ENCODE assay signal across 24 cellular contexts in the genomic region with DNA sequence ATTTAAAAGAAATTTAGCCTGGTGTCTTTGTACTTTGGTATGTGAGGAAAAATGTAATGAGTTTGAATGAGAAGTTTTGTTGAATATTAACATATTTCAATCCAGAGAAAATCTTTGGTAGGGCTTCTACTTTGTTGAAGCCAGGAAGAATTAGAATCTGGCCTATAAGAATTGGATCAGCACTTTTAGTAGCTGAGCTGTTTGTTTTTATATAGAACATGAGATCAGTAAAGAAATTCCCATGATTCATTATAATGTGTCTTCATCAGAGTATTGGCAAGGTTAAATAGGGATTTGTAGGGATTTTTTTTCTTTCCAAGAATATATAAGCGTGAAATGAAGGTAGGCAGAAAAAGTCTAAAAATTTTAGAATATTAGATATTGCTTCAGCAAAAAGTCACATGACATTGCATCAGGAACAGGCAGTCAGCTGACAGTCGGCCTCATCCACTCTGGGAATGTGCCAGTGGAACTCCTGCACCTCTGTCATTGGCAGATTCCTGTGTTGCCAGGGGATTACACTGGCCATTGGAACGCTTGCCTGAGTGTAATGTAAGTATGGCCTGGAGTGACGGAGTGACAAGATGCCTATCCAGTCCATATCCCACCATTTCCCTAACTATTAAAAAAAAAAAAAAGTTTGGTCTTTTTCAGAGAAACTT.
DNase-seq lines count a peak whose midpoint lies in the region; TF ChIP-seq lines count a peak whose summit lies in the region.
"Had no signal": no experiment of that assay in that cellular context is flagged by ENCODE, and none has a peak within 500 bp of the region (broad histone marks: within the 10 kb centered on the region; RNA-seq: fewer than 3 reads in every experiment).

No MANE protein-coding gene starts in this region.

- no peak overlapping the region for H3K9ac ChIP-seq in GM23248

- H3K9me3 ChIP-seq in GM23248 (ENCODE audit: low read depth) (no peaks in the 10 kb centered on the region), left ventricle myocardium inferior (replicated peaks) (no peaks in the 10 kb centered on the region), sigmoid colon (no peaks in the 10 kb centered on the region)
- H3K9me3 ChIP-seq: neutrophil had no signal

- H2AFZ ChIP-seq in GM23248 = no peak overlapping the region

- intact Hi-C loops in left ventricle myocardium inferior (cut with micrococcal nuclease) (no loop called here), sigmoid colon (cut with DNase I) (no loop called here)

- H3K27me3 ChIP-seq in GM23248 (replicated peaks; ENCODE audit: insufficient read depth) = no peaks in the 10 kb centered on the region
- no peaks in the 10 kb centered on the region for H3K27me3 ChIP-seq in left ventricle myocardium inferior (ENCODE audit: low read depth)
- no peaks in the 10 kb centered on the region for H3K27me3 ChIP-seq in sigmoid colon
- H3K27me3 ChIP-seq: brain microvascular endothelial cell, neutrophil had no signal

- H3K79me2 ChIP-seq in GM23248 (ENCODE audit: insufficient read depth) = no peaks in the 10 kb centered on the region

- H3K4me1 ChIP-seq in GM23248 (ENCODE audit: insufficient read depth) (peaks cover 33% of the 10 kb centered on the region), left ventricle myocardium inferior (peaks cover 7% of the 10 kb centered on the region), sigmoid colon (no peaks in the 10 kb centered on the region)

- H3K4me3 ChIP-seq in GM23248 (no peak overlapping the region), cardiac fibroblast (replicated peaks in 1 of 2; ENCODE audit: low read depth in 2 of 2, low read length in 2 of 2) (no peak overlapping the region), left ventricle myocardium inferior (no peak overlapping the region), sigmoid colon (no peak overlapping the region)

- no peaks in the 10 kb centered on the region for H4K20me1 ChIP-seq in GM23248 (ENCODE audit: insufficient read depth)

- DNase-seq in GM23248 (peak; percentile 36), cardiac fibroblast (ENCODE audit: low read depth in 2 of 2) (peak; percentile 22 to 35), left ventricle myocardium inferior (peak; percentile 38), sigmoid colon (peak; percentile 82), hypothalamus (lab: John Stamatoyannopoulos, UW) (no peak), putamen (ENCODE audit: low spot score) (no peak), UCSD-AML1 (lab: John Stamatoyannopoulos, UW; ENCODE audit: unreplicated experiment) (no peak)
- DNase-seq: activated CD4-positive, alpha-beta T cell treated with anti-CD3 and anti-CD28 coated beads, Interleukin-2, amount 50 U/mL, for 48 hours; activated CD4-positive, CD25-positive, alpha-beta regulatory T cell; activated CD8-positive, alpha-beta memory T cell treated with anti-CD3 and anti-CD28 coated beads, Interleukin-2, amount 50 U/mL, for 48 hours; activated effector memory CD4-positive, alpha-beta T cell treated with Interleukin-2 at 50 U/mL for 16 hours; activated naive CD8-positive, alpha-beta T cell treated with anti-CD3 and anti-CD28 coated beads, Interleukin-2, amount 50 U/mL, for 24 hours; brain microvascular endothelial cell; CD4-positive, alpha-beta memory T cell; foreskin melanocyte; H7; islet precursor cell; mammary epithelial cell; NCI-H1417 treated with DMSO at 0.1 percent for 48 hours; NCI-H2107; NCI-H510A treated with DMSO at 0.1 percent for 48 hours; retina; T-helper 9 cell had no signal

- in situ Hi-C loops in GM23248 (cut with MboI) = loop anchor here (10.0 to 25.0 kb wide), 2 partner anchors 282 to 444 kb away; no protein-coding TSS in a partner anchor

- H3K27ac ChIP-seq in GM23248 = no peak overlapping the region
- H3K27ac ChIP-seq in left ventricle myocardium inferior (replicated peaks) = peak overlapping the region; percentile 10
- H3K27ac ChIP-seq in sigmoid colon = no peak overlapping the region
- H3K27ac ChIP-seq: brain microvascular endothelial cell, neutrophil had no signal

- WGBS in GM23248 (ENCODE audit: low coverage in 1 of 2, low lambda C conversion rate in 2 of 2, missing lambda C conversion rate in 2 of 2), 2 experiments = 91 to 95% methylated on average over 4 of the region's 4 CpGs
- WGBS in sigmoid colon, 2 donors = 89 to 91% methylated on average over 4 of the region's 4 CpGs

- TF ChIP-seq CTCF in cardiac fibroblast (IDR thresholded peaks at IDR 0.05; ENCODE audit: low read depth, low read length) (no peak), left ventricle myocardium inferior (IDR thresholded peaks at IDR 0.05; ENCODE audit: borderline replicate concordance) (no peak), sigmoid colon (IDR thresholded peaks at IDR 0.05) (no peak)

- 0 out of 2 replicates have a peak, but pooled peaks cover 10% of the 10 kb centered on the region for H3K36me3 ChIP-seq in GM23248 (ENCODE audit: low read depth)
- H3K36me3 ChIP-seq in left ventricle myocardium inferior = peaks cover 25% of the 10 kb centered on the region
- H3K36me3 ChIP-seq in sigmoid colon = peaks cover 0 to 53% (median 7%) of the 10 kb centered on the region in 4 donors

- peaks cover 36% of the 10 kb centered on the region for H3F3A ChIP-seq in GM23248 (ENCODE audit: insufficient read depth)

- TF ChIP-seq POLR2A in sigmoid colon (IDR thresholded peaks at IDR 0.05) = no peak

- no peaks in the 10 kb centered on the region for H3K9me2 ChIP-seq in GM23248 (ENCODE audit: insufficient read depth)

- TF ChIP-seq EP300 in sigmoid colon (IDR thresholded peaks at IDR 0.05) = no peak

- H3K4me2 ChIP-seq in GM23248 (ENCODE audit: unreplicated experiment) = no peak overlapping the region

Comparison
In these comparisons a context has a peak if more than half of its experiments do, and no peak if none do; other contexts are left out.
1. DNase-seq: peak in GM23248 (single experiment), cardiac fibroblast (2 of 2), left ventricle myocardium inferior (single experiment) and sigmoid colon (single experiment); none in hypothalamus (0 of 51), putamen (single experiment) and UCSD-AML1 (single experiment).